ENCODE assay signal across 8 cellular contexts in the genomic region with DNA sequence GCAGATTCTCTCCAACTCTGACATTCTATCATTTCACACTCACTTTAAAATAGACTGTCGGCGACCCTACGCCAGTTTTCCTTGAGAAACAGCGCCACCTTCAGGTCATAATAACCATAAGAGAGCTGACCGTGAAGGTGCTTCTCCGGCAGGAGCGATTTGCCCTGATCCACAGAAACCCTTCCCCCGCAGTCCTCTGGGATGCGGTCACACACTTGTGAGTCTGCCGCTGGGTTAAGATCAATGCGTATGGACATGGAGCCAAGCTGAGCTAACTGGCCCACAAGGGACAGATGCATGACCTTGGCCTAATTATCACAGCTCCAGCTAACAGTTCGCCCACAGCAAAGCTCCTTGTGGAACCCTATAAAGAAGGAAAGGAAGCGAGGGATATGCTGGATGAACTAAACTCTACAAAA. TPM values are rescaled to one million over a fixed set of nuclear protein-coding genes. Genes with fewer than 3 reads are reported as not detected.
DNase-seq lines count a peak whose midpoint lies in the region; ATAC-seq and TF ChIP-seq lines count a peak whose summit lies in the region.

No MANE protein-coding gene starts in this region.

- H3K27ac ChIP-seq in dorsolateral prefrontal cortex (peak overlapping the region in 33 of 59 donors; percentile 3 to 91 (median 67)), liver (ENCODE audit: low read depth in 1 of 2, low read length in 2 of 2) (no peak overlapping the region)

- H3K4me3 ChIP-seq in dorsolateral prefrontal cortex, result peak overlapping the region in 13 of 59 donors; percentile 3 to 35 (median 18)
- H3K4me3 ChIP-seq in liver (ENCODE audit: low read depth in 1 of 3, low read length in 3 of 3), result no peak overlapping the region

- H3K9me3 ChIP-seq in liver (ENCODE audit: control insufficient read depth in 4 of 4, low read length in 3 of 4), result no peaks in the 10 kb centered on the region

- no peaks in the 10 kb centered on the region for H3K36me3 ChIP-seq in liver (ENCODE audit: control insufficient read depth in 4 of 4, insufficient read depth in 3 of 4, low read depth in 1 of 4, low read length in 3 of 4)

- WGBS in liver, result 5% methylated on average over 13 of the region's 13 CpGs

- H3K4me1 ChIP-seq in liver (ENCODE audit: control insufficient read depth in 4 of 4, insufficient read depth in 4 of 4, low read length in 3 of 4), result peaks cover 4 to 38% (median 30%) of the 10 kb centered on the region in 4 donors

- no peak overlapping the region for H3K9ac ChIP-seq in liver (ENCODE audit: low read depth in 1 of 2, low read length in 2 of 2)

- TF ChIP-seq RAD21 in liver (IDR thresholded peaks at IDR 0.05), result peak; percentile 89 to 93

- H3K27me3 ChIP-seq in dorsolateral prefrontal cortex (no peaks in the 10 kb centered on the region), liver (ENCODE audit: control insufficient read depth in 4 of 4, insufficient read depth in 4 of 4, low read length in 3 of 4) (no peaks in the 10 kb centered on the region)

- intact Hi-C loops in dorsolateral prefrontal cortex (cut with DNase I), result loop anchor here (2.0 to 10.0 kb wide), 7 partner anchors 70 to 365 kb away; a partner anchor contains a TSS

- DNase-seq in AG08396 (ENCODE audit: low spot score), result peak; percentile 43
- DNase-seq in GM20000 (ENCODE audit: low spot score), result peak; percentile 37
- peak; percentile 61 for DNase-seq in NCI-H2196 treated with DMSO at 0.1 percent for 48 hours (lab: John Stamatoyannopoulos, UW; ENCODE audit: unreplicated experiment)
- peak; percentile 43 for DNase-seq in activated CD4-positive, CD25-positive, alpha-beta regulatory T cell treated with anti-CD3 and anti-CD28 coated beads, Interleukin-2, amount 50 U/mL, for 16 hours (ENCODE audit: low read depth, low spot score)
- DNase-seq in dorsolateral prefrontal cortex, result peak; percentile 23 to 69 (median 59)
- DNase-seq in stimulated activated CD4-positive, alpha-beta T cell treated with anti-CD3 and anti-CD28 coated beads, TNF-alpha, amount 100 ng/mL, for 4 hours (ENCODE audit: low read depth in 3 of 3), result peak in 2 of 3 experiments; percentile 30 to 32

- no peak for ATAC-seq in GM18909 (IDR thresholded peaks at IDR 0.05; ENCODE audit: poor library complexity, unreplicated experiment)

- TF ChIP-seq CTCF in GM20000 (IDR thresholded peaks at IDR 0.05; ENCODE audit: extremely low read depth, missing control alignments) (peak; percentile 53), dorsolateral prefrontal cortex (IDR thresholded peaks at IDR 0.05 in 54 of 56, conservative IDR thresholded peaks at IDR 0.05 in 2 of 56; ENCODE audit: low read depth in 1 of 56, partially characterized antibody in 56 of 56) (peak; percentile 71 to 98 (median 88)), liver (IDR thresholded peaks at IDR 0.05; ENCODE audit: low read depth, low read length, missing input control) (peak; percentile 72)

TF ChIP-seq in liver, 16 proteins besides CTCF, POLR2A, EP300 and RAD21:
- TF ChIP-seq, protein P1, sequence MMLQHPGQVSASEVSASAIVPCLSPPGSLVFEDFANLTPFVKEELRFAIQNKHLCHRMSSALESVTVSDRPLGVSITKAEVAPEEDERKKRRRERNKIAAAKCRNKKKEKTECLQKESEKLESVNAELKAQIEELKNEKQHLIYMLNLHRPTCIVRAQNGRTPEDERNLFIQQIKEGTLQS (IDR thresholded peaks at IDR 0.05), result no peak
- TF ChIP-seq HNF4A (conservative IDR thresholded peaks at IDR 0.05) (peak in 1 of 2 donors; percentile 17), RXRA (IDR thresholded peaks at IDR 0.05) (peak; percentile 9 to 33)

RNA-seq across cellular contexts. Expression of a gene that starts 32.8 kb away (rescaled TPM):
- total RNA-seq in dorsolateral prefrontal cortex (10 to 100 TPM; 14.8 to 40.5 (median 23.4) TPM), liver (10 to 100 TPM; 15.6 to 17.0 TPM)
- 10 to 100 TPM; 12.6 to 13.6 TPM for polyA plus RNA-seq in liver

Comparison
In these comparisons a context has a peak if more than half of its experiments do, and no peak if none do; other contexts are left out.
1. H3K27ac ChIP-seq: peak in dorsolateral prefrontal cortex (33 of 59); none in liver (0 of 2).
2. Peak in every context shown above with its lines, with median percentiles within 50 percentile points of each other: DNase-seq and CTCF ChIP-seq.